33 cellular contexts compared by ENCODE assay signal in the genomic region with DNA sequence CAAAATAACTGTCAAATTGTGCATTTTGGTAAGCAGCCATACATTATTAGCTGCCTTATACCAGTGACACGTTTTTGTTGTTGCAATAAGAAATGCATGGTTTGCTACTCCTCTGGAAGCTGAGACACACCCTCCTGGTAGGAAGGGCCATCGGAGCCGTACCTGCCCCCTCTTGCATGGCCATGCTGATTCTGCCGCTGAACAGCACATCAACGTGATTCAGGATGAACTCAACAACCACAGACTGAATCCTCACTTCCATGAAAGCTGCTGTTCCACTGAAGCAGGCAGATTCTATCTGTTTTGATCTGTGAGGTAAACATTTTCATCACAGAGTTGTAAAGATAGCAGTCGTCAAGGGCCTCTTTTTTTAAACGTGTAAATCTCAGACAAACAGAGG. TPM values are rescaled to one million over a fixed set of nuclear protein-coding genes. Genes with fewer than 3 reads are reported as not detected.
"Had no signal": no experiment of that assay in that cellular context is flagged by ENCODE, and none has a peak within 500 bp of the region (broad histone marks: within the 10 kb centered on the region; RNA-seq: fewer than 3 reads in every experiment).

No MANE protein-coding gene starts in this region.

- H3K4me3 Mint-ChIP-seq: activated CD4-positive, alpha-beta T cell treated with anti-CD3 and anti-CD28 coated beads, Interleukin-2, amount 10 ng/mL, durations not matched to agents 7 days and 5 days; activated CD8-positive, alpha-beta memory T cell treated with anti-CD3 and anti-CD28 coated beads, Interleukin-2, amount 10 ng/mL, durations not matched to agents 7 days and 5 days; activated CD8-positive, alpha-beta T cell treated with anti-CD3 and anti-CD28 coated beads, Interleukin-2, amount 10 ng/mL, durations not matched to agents 7 days and 5 days; activated naive CD4-positive, alpha-beta T cell treated with anti-CD3 and anti-CD28 coated beads, Interleukin-2, amount 50 U/mL, for 24 hours; brain; effector memory CD8-positive, alpha-beta T cell; nephron had no signal

- H3K4me1 Mint-ChIP-seq: activated naive CD4-positive, alpha-beta T cell treated with anti-CD3 and anti-CD28 coated beads, Interleukin-2, amount 50 U/mL, for 24 hours; nephron had no signal

- H3K27me3 Mint-ChIP-seq: activated CD4-positive, alpha-beta T cell treated with anti-CD3 and anti-CD28 coated beads, Interleukin-2, amount 10 ng/mL, durations not matched to agents 7 days and 5 days; activated naive CD4-positive, alpha-beta T cell treated with anti-CD3 and anti-CD28 coated beads, Interleukin-2, amount 50 U/mL, for 24 hours; brain had no signal

- H3K9me3 ChIP-seq: heart right ventricle, left ventricle myocardium inferior, neutrophil, right lobe of liver, testis, transverse colon had no signal

- H3K4me3 ChIP-seq: heart right ventricle, left ventricle myocardium inferior, lung, right lobe of liver, testis, transverse colon had no signal

- H3K27me3 ChIP-seq: heart right ventricle, neutrophil, right lobe of liver, testis, transverse colon had no signal

- H3K27ac Mint-ChIP-seq: activated CD4-positive, alpha-beta T cell treated with anti-CD3 and anti-CD28 coated beads, Interleukin-2, amount 10 ng/mL, durations not matched to agents 7 days and 5 days; activated CD8-positive, alpha-beta memory T cell treated with anti-CD3 and anti-CD28 coated beads, Interleukin-2, amount 10 ng/mL, durations not matched to agents 7 days and 5 days; activated CD8-positive, alpha-beta T cell treated with anti-CD3 and anti-CD28 coated beads, Interleukin-2, amount 10 ng/mL, durations not matched to agents 7 days and 5 days; activated naive CD4-positive, alpha-beta T cell treated with anti-CD3 and anti-CD28 coated beads, Interleukin-2, amount 50 U/mL, for 24 hours; activated T-helper 2 cell treated with anti-CD3 and anti-CD28 coated beads, Interferon-gamma antibody, Interleukin-2, Interleukin-4, amounts not matched to agents 10 μg/mL and 5 μg/mL and 100 μg/mL, durations not matched to agents 14 hours and 24 hours and 36 hours; brain; effector memory CD8-positive, alpha-beta T cell; nephron had no signal

- H3K9me3 Mint-ChIP-seq: activated CD4-positive, alpha-beta T cell treated with anti-CD3 and anti-CD28 coated beads, Interleukin-2, amount 10 ng/mL, durations not matched to agents 7 days and 5 days; activated naive CD4-positive, alpha-beta T cell treated with anti-CD3 and anti-CD28 coated beads, Interleukin-2, amount 50 U/mL, for 24 hours; activated T-helper 2 cell treated with anti-CD3 and anti-CD28 coated beads, Interferon-gamma antibody, Interleukin-2, Interleukin-4, amounts not matched to agents 10 μg/mL and 5 μg/mL and 100 μg/mL, durations not matched to agents 14 hours and 24 hours and 36 hours; brain; effector memory CD8-positive, alpha-beta T cell; nephron had no signal

- H3K4me1 ChIP-seq: heart right ventricle, left ventricle myocardium inferior, right lobe of liver, testis, transverse colon had no signal

- H3K36me3 Mint-ChIP-seq: activated CD8-positive, alpha-beta memory T cell treated with anti-CD3 and anti-CD28 coated beads, Interleukin-2, amount 10 ng/mL, durations not matched to agents 7 days and 5 days had no signal

- H3K27ac ChIP-seq: heart right ventricle, left ventricle myocardium inferior, neutrophil, right lobe of liver, testis, transverse colon had no signal

- FAIRE-seq: islet of Langerhans, TTC549 had no signal

- DNase-seq: activated CD4-positive, alpha-beta T cell treated with anti-CD3 and anti-CD28 coated beads, Interleukin-2, amount 10 ng/mL, durations not matched to agents 7 days and 5 days; activated CD4-positive, CD25-positive, alpha-beta regulatory T cell treated with anti-CD3 and anti-CD28 coated beads, Interleukin-2, amount 50 U/mL, for 72 hours; activated CD8-positive, alpha-beta memory T cell treated with anti-CD3 and anti-CD28 coated beads, Interleukin-2, amount 10 ng/mL, durations not matched to agents 7 days and 5 days; activated CD8-positive, alpha-beta T cell treated with anti-CD3 and anti-CD28 coated beads, Interleukin-2, amount 10 ng/mL, durations not matched to agents 7 days and 5 days; activated T-cell treated with anti-CD3 and anti-CD28 coated beads, Interleukin-2, amount 50 U/mL, for 48 hours; anterior cingulate cortex; caudate nucleus; cortex of kidney; effector memory CD8-positive, alpha-beta T cell; foreskin melanocyte; heart right ventricle; left ventricle myocardium inferior; right lobe of liver; stimulated activated CD4-positive, alpha-beta T cell treated with anti-CD3 and anti-CD28 coated beads, Interleukin-4, amount 100 ng/mL, for 1 hour; stimulated activated naive CD8-positive, alpha-beta T cell treated with anti-CD3 and anti-CD28 coated beads, Interleukin-15, Interleukin-2, amounts not matched to agents 100 U/mL and 50 U/mL, for 24 hours; testis; transverse colon had no signal

- ATAC-seq: activated CD8-positive, alpha-beta memory T cell treated with anti-CD3 and anti-CD28 coated beads, Interleukin-2, amount 10 ng/mL, durations not matched to agents 7 days and 5 days; activated CD8-positive, alpha-beta T cell treated with anti-CD3 and anti-CD28 coated beads, Interleukin-2, amount 10 ng/mL, durations not matched to agents 7 days and 5 days; effector memory CD8-positive, alpha-beta T cell; esophagus mucosa; heart right ventricle; right lobe of liver; stimulated activated naive CD8-positive, alpha-beta T cell treated with anti-CD3 and anti-CD28 coated beads, Interleukin-15, Interleukin-2, amounts not matched to agents 100 U/mL and 50 U/mL, for 24 hours had no signal

- H3K36me3 ChIP-seq: neutrophil had no signal

RNA-seq across cellular contexts. Expression of gene TP53AIP1, which starts 38.6 kb away (rescaled TPM):
- total RNA-seq: activated CD4-positive, alpha-beta T cell treated with anti-CD3 and anti-CD28 coated beads, Interleukin-2, amount 10 ng/mL, durations not matched to agents 7 days and 5 days; activated CD8-positive, alpha-beta memory T cell treated with anti-CD3 and anti-CD28 coated beads, Interleukin-2, amount 10 ng/mL, durations not matched to agents 7 days and 5 days; activated CD8-positive, alpha-beta T cell treated with anti-CD3 and anti-CD28 coated beads, Interleukin-2, amount 10 ng/mL, durations not matched to agents 7 days and 5 days; activated T-helper 2 cell treated with anti-CD3 and anti-CD28 coated beads, Interferon-gamma antibody, Interleukin-2, Interleukin-4, amounts not matched to agents 10 μg/mL and 5 μg/mL and 100 μg/mL, durations not matched to agents 14 hours and 24 hours and 36 hours; glomerular endothelial cell; heart right ventricle; left ventricle myocardium inferior; mucosa of gallbladder; osteocyte; posterior vena cava; skeletal muscle tissue; T-helper 1 cell treated with Interleukin-12 subunit alpha and Interleukin-12 subunit beta and Interleukin-4 antibody, amounts not matched to agents 30 ng/mL and 1 ng/mL, for 36 hours had no signal
- polyA plus RNA-seq: urinary bladder had no signal
